ENCODE assay signal across 1 cellular context in genomic region chr10:110529596-110530011, GRCh38.
TF ChIP-seq lines count a peak whose summit lies in the region.

No MANE protein-coding gene starts in this region.

TF ChIP-seq in IMR-90, 13 proteins besides CTCF, POLR2A, EP300 and RAD21 (continued from another document):
- TF ChIP-seq MAZ (IDR thresholded peaks at IDR 0.05; ENCODE audit: borderline replicate concordance, low read depth, low read length) = no peak
- TF ChIP-seq, protein P1, sequence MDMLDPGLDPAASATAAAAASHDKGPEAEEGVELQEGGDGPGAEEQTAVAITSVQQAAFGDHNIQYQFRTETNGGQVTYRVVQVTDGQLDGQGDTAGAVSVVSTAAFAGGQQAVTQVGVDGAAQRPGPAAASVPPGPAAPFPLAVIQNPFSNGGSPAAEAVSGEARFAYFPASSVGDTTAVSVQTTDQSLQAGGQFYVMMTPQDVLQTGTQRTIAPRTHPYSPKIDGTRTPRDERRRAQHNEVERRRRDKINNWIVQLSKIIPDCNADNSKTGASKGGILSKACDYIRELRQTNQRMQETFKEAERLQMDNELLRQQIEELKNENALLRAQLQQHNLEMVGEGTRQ (IDR thresholded peaks at IDR 0.05; ENCODE audit: low read depth, low read length) = no peak
- TF ChIP-seq CEBPB (IDR thresholded peaks at IDR 0.05; ENCODE audit: low read depth, low read length) = no peak
- TF ChIP-seq CHD1 (IDR thresholded peaks at IDR 0.05; ENCODE audit: low read depth, low read length) = no peak
- no peak for TF ChIP-seq ELK1 (IDR thresholded peaks at IDR 0.05; ENCODE audit: borderline replicate concordance, low read depth, low read length)
- no peak for TF ChIP-seq FOS (IDR thresholded peaks at IDR 0.05; ENCODE audit: low read depth, low read length)
